ENCODE assay signal across 22 cellular contexts in genomic region chr6:55643868-55644267, GRCh38.
DNase-seq lines count a peak whose midpoint lies in the region; ATAC-seq and TF ChIP-seq lines count a peak whose summit lies in the region.
"Had no signal": no experiment of that assay in that cellular context is flagged by ENCODE, and none has a peak within 500 bp of the region (broad histone marks: within the 10 kb centered on the region; RNA-seq: fewer than 3 reads in every experiment).

No MANE protein-coding gene starts in this region.

- H3K9me3 ChIP-seq in A673 (ENCODE audit: low read depth, low read length, poor library complexity, severe bottlenecking) (no peaks in the 10 kb centered on the region), mammary epithelial cell (replicated peaks; ENCODE audit: insufficient read depth, low read length) (no peaks in the 10 kb centered on the region)
- H3K9me3 ChIP-seq: BLaER1, gastrocnemius medialis, SJSA1 had no signal

- no peak overlapping the region for H3K9ac ChIP-seq in mammary epithelial cell (ENCODE audit: insufficient read depth, low read length)
- H3K9ac ChIP-seq: BLaER1 had no signal

- intact Hi-C loops in A673 (cut with micrococcal nuclease; ENCODE audit: unreplicated experiment), result no loop called here
- intact Hi-C loops in mammary epithelial cell (cut with micrococcal nuclease), result no loop called here

- no peak overlapping the region for H3K4me3 ChIP-seq in A673 (ENCODE audit: low read depth, low read length, poor library complexity, severe bottlenecking)
- H3K4me3 ChIP-seq in mammary epithelial cell (replicated peaks in 1 of 3; ENCODE audit: insufficient read depth in 1 of 3, low read depth in 2 of 3, low read length in 3 of 3), result no peak overlapping the region
- H3K4me3 ChIP-seq: BLaER1, gastrocnemius medialis, lung, right atrium auricular region, SJSA1, suprapubic skin had no signal

- TF ChIP-seq CTCF in A673 (conservative IDR thresholded peaks at IDR 0.05; ENCODE audit: low read depth, low read length) (no peak), mammary epithelial cell (conservative IDR thresholded peaks at IDR 0.05 in 1 of 2, IDR thresholded peaks at IDR 0.05 in 1 of 2; ENCODE audit: extremely low read depth in 1 of 2, insufficient read depth in 1 of 2, low read depth in 1 of 2, low read length in 2 of 2) (no peak), foreskin keratinocyte (conservative IDR thresholded peaks at IDR 0.05) (no peak)

- no peak overlapping the region for H3K4me2 ChIP-seq in mammary epithelial cell (ENCODE audit: insufficient read depth, low read depth, low read length)
- H3K4me2 ChIP-seq: BLaER1 had no signal

- H3K79me2 ChIP-seq in mammary epithelial cell (ENCODE audit: insufficient read depth, low read length), result no peaks in the 10 kb centered on the region

- dilution Hi-C loops in mammary epithelial cell (cut with HindIII; ENCODE audit: low sequenced_read_pairs), result no loop called here

- H3K36me3 ChIP-seq in A673 (ENCODE audit: insufficient read depth, low read length, poor library complexity, severe bottlenecking) (no peaks in the 10 kb centered on the region), mammary epithelial cell (ENCODE audit: insufficient read depth, low read length) (no peaks in the 10 kb centered on the region)
- H3K36me3 ChIP-seq: BLaER1, gastrocnemius medialis, right atrium auricular region, SJSA1, suprapubic skin had no signal

- H3K27me3 ChIP-seq in A673 (replicated peaks; ENCODE audit: insufficient read depth, low read depth, low read length, poor library complexity) (no peaks in the 10 kb centered on the region), mammary epithelial cell (ENCODE audit: insufficient read depth, low read length) (no peaks in the 10 kb centered on the region), foreskin keratinocyte (no peaks in the 10 kb centered on the region)
- H3K27me3 ChIP-seq: BLaER1, gastrocnemius medialis, right atrium auricular region, SJSA1, suprapubic skin had no signal

- H3K27ac ChIP-seq in A673 (ENCODE audit: low read depth, low read length, poor library complexity, severe bottlenecking) (no peak overlapping the region), mammary epithelial cell (ENCODE audit: insufficient read depth, low read depth, low read length) (no peak overlapping the region), foreskin keratinocyte (peak overlapping the region; percentile 36)
- H3K27ac ChIP-seq: BLaER1, gastrocnemius medialis, right atrium auricular region, SJSA1, suprapubic skin had no signal

- peak; percentile 50 for ATAC-seq in foreskin keratinocyte
- no peak for ATAC-seq in stimulated activated naive CD8-positive, alpha-beta T cell treated with anti-CD3 and anti-CD28 coated beads, Interleukin-15, Interleukin-2, amounts not matched to agents 100 U/mL and 50 U/mL, for 24 hours
- ATAC-seq: gastrocnemius medialis had no signal

- in situ Hi-C loops in mammary epithelial cell (cut with MboI; ENCODE audit: low sequenced_read_pairs in 2 of 2), result no loop called here

- DNase-seq in A673 (ENCODE audit: low spot score) (peak; percentile 6), LHCN-M2 (ENCODE audit: low read depth) (peak; percentile 12), mammary epithelial cell (peak; percentile 46), foreskin keratinocyte (peak in 1 of 2 donors; percentile 40), T-helper 2 cell (no peak), D341Med (ENCODE audit: low spot score) (no peak)
- no peak for DNase-seq in central memory CD4-positive, alpha-beta T cell
- no peak for DNase-seq in stimulated activated naive CD8-positive, alpha-beta T cell treated with anti-CD3 and anti-CD28 coated beads, Interleukin-15, Interleukin-2, amounts not matched to agents 100 U/mL and 50 U/mL, for 24 hours
- DNase-seq: activated naive CD4-positive, alpha-beta T cell treated with anti-CD3 and anti-CD28 coated beads for 36 hours; activated T-cell treated with anti-CD3 and anti-CD28 coated beads, Interleukin-2, amount 50 U/mL, for 24 hours; aorta; Calu3; gastrocnemius medialis; hypothalamus; kidney; NCI-H187; stimulated activated CD8-positive, alpha-beta memory T cell treated with anti-CD3 and anti-CD28 coated beads, Interleukin-4, amount 100 ng/mL, for 48 hours had no signal

- no peak overlapping the region for H2AFZ ChIP-seq in mammary epithelial cell (ENCODE audit: low read depth, low read length)

- BruUV-seq in A673 (replicated peaks; lab: Mats Ljungman, UMichigan), result no TSS peak
- no TSS peak for BruUV-seq in mammary epithelial cell (replicated peaks; lab: Mats Ljungman, UMichigan)

- CTCF ChIA-PET in A673 (lab: Charles Lee), result no interaction called here
- CTCF ChIA-PET in mammary epithelial cell (lab: Charles Lee; ENCODE audit: low non-redundant PET), result no interaction called here

- H3K4me1 ChIP-seq in A673 (ENCODE audit: insufficient read depth, low read length, poor library complexity, severe bottlenecking) (no peaks in the 10 kb centered on the region), mammary epithelial cell (ENCODE audit: insufficient read depth, low read length) (no peaks in the 10 kb centered on the region), foreskin keratinocyte (no peaks in the 10 kb centered on the region)
- H3K4me1 ChIP-seq: BLaER1, gastrocnemius medialis, right atrium auricular region, SJSA1, suprapubic skin had no signal

- H4K20me1 ChIP-seq in mammary epithelial cell (ENCODE audit: insufficient read depth, low read length), result no peaks in the 10 kb centered on the region
- H4K20me1 ChIP-seq: BLaER1 had no signal

- POLR2A ChIA-PET in A673 (lab: Charles Lee; ENCODE audit: low non-redundant PET), result no interaction called here

Comparison
In these comparisons a context has a peak if more than half of its experiments do, and no peak if none do; other contexts are left out.
1. DNase-seq: peak in A673 (single experiment), LHCN-M2 (single experiment) and mammary epithelial cell (single experiment); none in T-helper 2 cell (0 of 5), central memory CD4-positive, alpha-beta T cell (single experiment), stimulated activated naive CD8-positive, alpha-beta T cell treated with anti-CD3 and anti-CD28 coated beads, Interleukin-15, Interleukin-2, amounts not matched to agents 100 U/mL and 50 U/mL, for 24 hours (single experiment) and D341Med (single experiment).